In genomic region chr1:245673920-245674414, GRCh38 we compare ENCODE assay signal across 1 cellular context.
TF ChIP-seq lines count a peak whose summit lies in the region.

No MANE protein-coding gene starts in this region.

TF ChIP-seq in GM12878, 131 proteins besides CTCF, POLR2A, EP300 and RAD21 (continued from another document):
- TF ChIP-seq ASH2L (IDR thresholded peaks at IDR 0.05; ENCODE audit: borderline replicate concordance, low read depth), result no peak
- peak; percentile 80 for TF ChIP-seq JUNB (IDR thresholded peaks at IDR 0.05)
- peak; percentile 53; the same call in 1 of the 2 replicates for TF ChIP-seq ATF2 (IDR thresholded peaks at IDR 0.05; ENCODE audit: low read length)
- TF ChIP-seq IKZF2 (IDR thresholded peaks at IDR 0.05), result peak; percentile 65 to 67
- TF ChIP-seq MTA2 (IDR thresholded peaks at IDR 0.05; ENCODE audit: low read depth), result peak; percentile 70
- peak; percentile 94 for TF ChIP-seq SPI1 (IDR thresholded peaks at IDR 0.05; ENCODE audit: borderline replicate concordance, insufficient read depth, low read depth, low read length)
- peak; percentile 75 for TF ChIP-seq TCF7 (IDR thresholded peaks at IDR 0.05; ENCODE audit: borderline replicate concordance)
- TF ChIP-seq NFIC (IDR thresholded peaks at IDR 0.05; ENCODE audit: low read depth, low read length), result peak; percentile 58; the same call in 1 of the 2 replicates
- TF ChIP-seq RUNX3 (IDR thresholded peaks at IDR 0.05; ENCODE audit: low read length), result 0 out of 2 replicates have a peak, but pooled peaks have one; percentile 26
- 0 out of 2 replicates have a peak, but pooled peaks have one; percentile 12 for TF ChIP-seq ZNF384 (IDR thresholded peaks at IDR 0.05; ENCODE audit: borderline replicate concordance, low read depth, low read length)
- peak; percentile 97 for TF ChIP-seq ZNF24 (IDR thresholded peaks at IDR 0.05)
- TF ChIP-seq FOXM1 (IDR thresholded peaks at IDR 0.05; ENCODE audit: low read depth, low read length), result no peak
- peak; percentile 67 for TF ChIP-seq ATF7 (IDR thresholded peaks at IDR 0.05; ENCODE audit: low read depth)
